In genomic region chr2:145687445-145688104, GRCh38 we compare ENCODE assay signal across 14 cellular contexts.
DNase-seq lines count a peak whose midpoint lies in the region; ATAC-seq and FAIRE-seq lines count a peak whose summit lies in the region.
"Had no signal": no experiment of that assay in that cellular context is flagged by ENCODE, and none has a peak within 500 bp of the region (broad histone marks: within the 10 kb centered on the region; RNA-seq: fewer than 3 reads in every experiment).

No MANE protein-coding gene starts in this region.

- no peak for FAIRE-seq in frontal cortex (lab: Jason Lieb, UNC)
- FAIRE-seq: HTR-8/SVneo, small intestine, TTC549 had no signal

- ATAC-seq in HG03432 (IDR thresholded peaks at IDR 0.05; ENCODE audit: unreplicated experiment) (peak; percentile 42), HG02938 (IDR thresholded peaks at IDR 0.05; ENCODE audit: unreplicated experiment) (no peak), GM21381 (IDR thresholded peaks at IDR 0.05; ENCODE audit: unreplicated experiment) (no peak)

- no peak overlapping the region for H3K27ac ChIP-seq in iPS-20b (ENCODE audit: low read length)

- H3K27me3 ChIP-seq in adipocyte (replicated peaks; ENCODE audit: control insufficient read depth, insufficient read depth, low read length) (no peaks in the 10 kb centered on the region), iPS-20b (ENCODE audit: insufficient read depth, low read length) (no peaks in the 10 kb centered on the region)

- H3K36me3 ChIP-seq in adipocyte (ENCODE audit: control insufficient read depth, insufficient read depth, low read length, severe bottlenecking) (no peaks in the 10 kb centered on the region), iPS-20b (ENCODE audit: insufficient read depth, low read depth, low read length) (no peaks in the 10 kb centered on the region)

- DNase-seq in CD1c-positive myeloid dendritic cell (ENCODE audit: extremely low spot score): peak; percentile 52
- peak; percentile 7 for DNase-seq in adipocyte (ENCODE audit: low read depth)
- no peak for DNase-seq in activated effector memory CD4-positive, alpha-beta T cell treated with anti-CD3 and anti-CD28 coated beads, Interleukin-2, amount 50 U/mL, for 16 hours
- no peak for DNase-seq in frontal cortex (ENCODE audit: low spot score in 2 of 2)
- DNase-seq: activated CD8-positive, alpha-beta memory T cell treated with anti-CD3 and anti-CD28 coated beads, Interleukin-2, amount 50 U/mL, for 4 hours; kidney glomerular epithelial cell; RPMI8226; small intestine had no signal

- H3K4me1 ChIP-seq in adipocyte (ENCODE audit: control insufficient read depth, insufficient read depth, low read length) (peaks cover 22% of the 10 kb centered on the region), iPS-20b (ENCODE audit: insufficient read depth, low read length) (peaks cover 19% of the 10 kb centered on the region; the same call in 1 of the 2 replicates)

- H3K9ac ChIP-seq in adipocyte (ENCODE audit: low read length) (no peak overlapping the region), iPS-20b (ENCODE audit: low read depth, low read length) (peak overlapping the region; percentile 8; the same call in 1 of the 2 replicates)

- H3K9me3 ChIP-seq in adipocyte (ENCODE audit: control insufficient read depth, low read length) (no peaks in the 10 kb centered on the region), iPS-20b (ENCODE audit: insufficient read depth, low read depth, low read length) (no peaks in the 10 kb centered on the region)

- peak overlapping the region; percentile 45 for H3K4me3 ChIP-seq in adipocyte (ENCODE audit: low read length)
- H3K4me3 ChIP-seq in iPS-20b (ENCODE audit: low read length): peak overlapping the region; percentile 5; the same call in 1 of the 2 replicates

Comparison
In these comparisons a context has a peak if more than half of its experiments do, and no peak if none do; other contexts are left out.
1. DNase-seq: peak in CD1c-positive myeloid dendritic cell (single experiment) and adipocyte (single experiment); none in activated effector memory CD4-positive, alpha-beta T cell treated with anti-CD3 and anti-CD28 coated beads, Interleukin-2, amount 50 U/mL, for 16 hours (single experiment) and frontal cortex (0 of 2).